ENCODE assay signal across 1 cellular context in the genomic region with DNA sequence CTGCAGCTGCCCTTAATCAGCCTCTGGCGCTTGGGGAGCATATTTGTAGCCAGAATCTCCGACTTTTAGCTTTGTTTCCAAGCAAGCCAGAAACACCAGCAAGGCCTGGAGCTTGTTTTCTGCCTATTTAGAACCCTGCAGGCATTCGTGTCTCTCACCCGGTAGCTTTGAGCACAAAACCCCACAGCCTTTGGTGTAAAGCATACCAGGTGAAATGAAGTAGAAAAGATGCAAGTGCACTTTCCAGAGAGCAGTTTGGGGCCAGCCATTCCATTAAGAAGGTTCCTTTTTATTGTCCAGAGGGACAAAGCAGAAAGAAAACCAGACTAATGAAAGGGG.
TF ChIP-seq lines count a peak whose summit lies in the region.

No MANE protein-coding gene starts in this region.

TF ChIP-seq in H1, 55 proteins besides CTCF, POLR2A, EP300 and RAD21:
- TF ChIP-seq SP4 (IDR thresholded peaks at IDR 0.05; ENCODE audit: low read length) (no peak), HDAC2 (IDR thresholded peaks at IDR 0.05; ENCODE audit: borderline replicate concordance in 1 of 2, low read depth in 2 of 2, low read length in 2 of 2) (no peak), RBBP5 (IDR thresholded peaks at IDR 0.05; ENCODE audit: borderline replicate concordance, low read depth, low read length) (no peak), RFX5 (IDR thresholded peaks at IDR 0.05; ENCODE audit: borderline replicate concordance, low read depth, low read length) (no peak), TAF7 (optimal IDR thresholded peaks at IDR 0.05; ENCODE audit: borderline replicate concordance, low read depth, low read length) (no peak)
- TF ChIP-seq, protein P1, sequence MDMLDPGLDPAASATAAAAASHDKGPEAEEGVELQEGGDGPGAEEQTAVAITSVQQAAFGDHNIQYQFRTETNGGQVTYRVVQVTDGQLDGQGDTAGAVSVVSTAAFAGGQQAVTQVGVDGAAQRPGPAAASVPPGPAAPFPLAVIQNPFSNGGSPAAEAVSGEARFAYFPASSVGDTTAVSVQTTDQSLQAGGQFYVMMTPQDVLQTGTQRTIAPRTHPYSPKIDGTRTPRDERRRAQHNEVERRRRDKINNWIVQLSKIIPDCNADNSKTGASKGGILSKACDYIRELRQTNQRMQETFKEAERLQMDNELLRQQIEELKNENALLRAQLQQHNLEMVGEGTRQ (IDR thresholded peaks at IDR 0.05; ENCODE audit: low read length): no peak
